Comparison of ENCODE assay signal across 1 cellular context in the genomic region with DNA sequence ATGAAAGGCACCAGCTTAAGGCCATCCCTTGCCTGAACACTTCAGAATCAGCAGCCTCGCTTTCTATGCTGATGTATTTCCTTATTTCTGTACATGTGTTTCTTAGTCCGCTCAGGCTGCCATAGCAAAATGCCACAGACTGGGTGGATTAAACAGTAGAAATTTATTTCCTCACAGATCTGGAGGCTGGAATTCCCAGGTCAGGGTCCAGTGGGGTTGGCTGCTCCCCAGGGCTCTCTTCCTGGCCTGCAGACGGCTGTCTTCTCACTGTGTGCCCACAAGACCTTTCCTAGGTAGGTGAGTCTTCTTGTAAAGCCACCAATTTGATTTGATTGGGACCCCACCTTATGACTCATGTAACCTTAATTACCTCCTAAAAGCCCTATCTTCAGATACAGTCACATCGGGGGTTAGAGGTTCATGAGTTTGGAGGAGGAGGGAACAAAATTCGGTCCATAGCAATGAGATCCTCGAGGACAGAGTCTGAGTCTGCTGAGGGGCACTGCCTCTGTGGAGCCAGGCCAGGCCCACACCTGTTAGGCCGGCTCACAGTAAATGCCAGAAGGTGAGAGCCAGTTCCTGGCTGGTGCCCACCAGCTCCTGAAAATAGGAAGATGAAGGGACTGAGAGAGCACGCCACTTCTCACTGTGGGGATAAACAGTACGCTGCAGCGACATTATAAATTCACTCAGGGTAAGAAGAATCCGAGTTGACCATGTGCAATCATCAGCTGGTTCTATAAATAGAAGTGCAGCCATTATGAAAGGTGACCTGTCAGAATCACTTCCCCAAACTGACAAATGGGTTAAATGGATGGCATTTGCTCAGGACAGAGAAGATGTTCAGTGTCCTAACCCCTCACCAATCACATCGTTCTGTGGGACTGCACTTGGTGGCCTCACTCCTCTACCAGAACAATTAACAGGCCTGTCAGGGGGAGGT.
TF ChIP-seq lines count a peak whose summit lies in the region.

No MANE protein-coding gene starts in this region.

TF ChIP-seq in GM12878, 131 proteins besides CTCF, POLR2A, EP300 and RAD21 (continued from another document):
- TF ChIP-seq, protein P1, sequence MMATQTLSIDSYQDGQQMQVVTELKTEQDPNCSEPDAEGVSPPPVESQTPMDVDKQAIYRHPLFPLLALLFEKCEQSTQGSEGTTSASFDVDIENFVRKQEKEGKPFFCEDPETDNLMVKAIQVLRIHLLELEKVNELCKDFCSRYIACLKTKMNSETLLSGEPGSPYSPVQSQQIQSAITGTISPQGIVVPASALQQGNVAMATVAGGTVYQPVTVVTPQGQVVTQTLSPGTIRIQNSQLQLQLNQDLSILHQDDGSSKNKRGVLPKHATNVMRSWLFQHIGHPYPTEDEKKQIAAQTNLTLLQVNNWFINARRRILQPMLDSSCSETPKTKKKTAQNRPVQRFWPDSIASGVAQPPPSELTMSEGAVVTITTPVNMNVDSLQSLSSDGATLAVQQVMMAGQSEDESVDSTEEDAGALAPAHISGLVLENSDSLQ (IDR thresholded peaks at IDR 0.05): peak; percentile 71
- TF ChIP-seq MTA2 (IDR thresholded peaks at IDR 0.05; ENCODE audit: low read depth) (0 out of 2 replicates have a peak, but pooled peaks have one; percentile 19), NFXL1 (IDR thresholded peaks at IDR 0.05; ENCODE audit: borderline replicate concordance) (no peak), NBN (IDR thresholded peaks at IDR 0.05) (no peak), MEF2A (IDR thresholded peaks at IDR 0.05; ENCODE audit: insufficient read depth, low read depth, low read length) (peak; percentile 87; the same call in 1 of the 2 replicates), NR2F1 (conservative IDR thresholded peaks at IDR 0.05) (peak; percentile 43), BHLHE40 (IDR thresholded peaks at IDR 0.05; ENCODE audit: borderline replicate concordance in 1 of 2, low read depth in 2 of 2, low read length in 1 of 2) (peak; percentile 12 to 32; a peak in 1 of 4 replicates), SIX5 (IDR thresholded peaks at IDR 0.05; ENCODE audit: low read depth, low read length, severe bottlenecking) (no peak)
